ENCODE assay signal across 1 cellular context in the genomic region with DNA sequence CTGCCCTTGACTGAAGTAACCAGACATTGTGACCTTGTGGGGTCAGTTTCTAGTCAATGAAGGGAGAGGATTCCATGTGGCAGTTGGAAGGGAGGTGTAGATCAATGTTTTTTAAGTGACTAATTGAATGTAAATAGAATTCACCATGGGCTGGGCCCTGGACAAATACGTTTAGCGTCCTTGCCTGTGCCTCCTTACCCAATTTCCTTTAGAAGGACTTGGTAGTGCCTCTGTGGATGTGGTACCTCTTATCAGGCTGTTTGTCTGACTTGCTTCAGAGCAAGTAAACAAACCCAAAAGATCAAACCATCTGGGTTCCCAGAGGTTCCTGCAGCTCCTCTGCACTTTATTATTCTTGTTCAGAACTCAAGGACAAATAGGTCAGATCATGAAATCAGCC.
A peak's percentile ranks its signal among the peaks of the same experiment; 100 is the strongest.
TF ChIP-seq lines count a peak whose summit lies in the region.

No MANE protein-coding gene starts in this region.

TF ChIP-seq in HepG2, 621 proteins besides CTCF, POLR2A, EP300 and RAD21 (continued from another document and continues in another):
- TF ChIP-seq ZNF318 (CRISPR knock-in tag; IDR thresholded peaks at IDR 0.05): no peak
- TF ChIP-seq IKZF4 (CRISPR knock-in tag; IDR thresholded peaks at IDR 0.05; ENCODE audit: borderline replicate concordance, low read depth, not compliant biosample characterization): no peak
- peak; percentile 96 for TF ChIP-seq ESRRA (CRISPR knock-in tag; IDR thresholded peaks at IDR 0.05; ENCODE audit: low read depth)
- TF ChIP-seq ZNF788 (CRISPR knock-in tag; IDR thresholded peaks at IDR 0.05; ENCODE audit: borderline replicate concordance): no peak
- TF ChIP-seq, protein P1, sequence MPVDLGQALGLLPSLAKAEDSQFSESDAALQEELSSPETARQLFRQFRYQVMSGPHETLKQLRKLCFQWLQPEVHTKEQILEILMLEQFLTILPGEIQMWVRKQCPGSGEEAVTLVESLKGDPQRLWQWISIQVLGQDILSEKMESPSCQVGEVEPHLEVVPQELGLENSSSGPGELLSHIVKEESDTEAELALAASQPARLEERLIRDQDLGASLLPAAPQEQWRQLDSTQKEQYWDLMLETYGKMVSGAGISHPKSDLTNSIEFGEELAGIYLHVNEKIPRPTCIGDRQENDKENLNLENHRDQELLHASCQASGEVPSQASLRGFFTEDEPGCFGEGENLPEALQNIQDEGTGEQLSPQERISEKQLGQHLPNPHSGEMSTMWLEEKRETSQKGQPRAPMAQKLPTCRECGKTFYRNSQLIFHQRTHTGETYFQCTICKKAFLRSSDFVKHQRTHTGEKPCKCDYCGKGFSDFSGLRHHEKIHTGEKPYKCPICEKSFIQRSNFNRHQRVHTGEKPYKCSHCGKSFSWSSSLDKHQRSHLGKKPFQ (CRISPR knock-in tag; IDR thresholded peaks at IDR 0.05; ENCODE audit: insufficient replicate concordance): no peak
- TF ChIP-seq ZBED4 (CRISPR knock-in tag; IDR thresholded peaks at IDR 0.05; ENCODE audit: borderline replicate concordance): peak; percentile 55; the same call in 1 of the 2 replicates
- TF ChIP-seq KDM1A (CRISPR knock-in tag; IDR thresholded peaks at IDR 0.05): 0 out of 2 replicates have a peak, but pooled peaks have one; percentile 37
- no peak for TF ChIP-seq YEATS4 (CRISPR knock-in tag; IDR thresholded peaks at IDR 0.05; ENCODE audit: borderline replicate concordance)
- no peak for TF ChIP-seq SP140L (CRISPR knock-in tag; IDR thresholded peaks at IDR 0.05; ENCODE audit: borderline replicate concordance)
- no peak for TF ChIP-seq ZNF567 (CRISPR knock-in tag; IDR thresholded peaks at IDR 0.05; ENCODE audit: borderline replicate concordance)
- no peak for TF ChIP-seq HNF1B (CRISPR knock-in tag; IDR thresholded peaks at IDR 0.05)
- TF ChIP-seq ZEB1 (IDR thresholded peaks at IDR 0.05; ENCODE audit: insufficient replicate concordance, low read depth): no peak
- TF ChIP-seq IRF2 (CRISPR knock-in tag; IDR thresholded peaks at IDR 0.05): no peak
- TF ChIP-seq, protein P2, sequence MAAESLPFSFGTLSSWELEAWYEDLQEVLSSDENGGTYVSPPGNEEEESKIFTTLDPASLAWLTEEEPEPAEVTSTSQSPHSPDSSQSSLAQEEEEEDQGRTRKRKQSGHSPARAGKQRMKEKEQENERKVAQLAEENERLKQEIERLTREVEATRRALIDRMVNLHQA (CRISPR knock-in tag; IDR thresholded peaks at IDR 0.05): no peak
- no peak for TF ChIP-seq ZBTB33 (CRISPR knock-in tag; IDR thresholded peaks at IDR 0.05)
- TF ChIP-seq AHR (CRISPR knock-in tag; IDR thresholded peaks at IDR 0.05): no peak
- no peak for TF ChIP-seq MLLT10 (CRISPR knock-in tag; IDR thresholded peaks at IDR 0.05)
- TF ChIP-seq SMAD3 (CRISPR knock-in tag; IDR thresholded peaks at IDR 0.05): 0 out of 2 replicates have a peak, but pooled peaks have one; percentile 65
- TF ChIP-seq ZNF329 (CRISPR knock-in tag; IDR thresholded peaks at IDR 0.05; ENCODE audit: low read depth): no peak
- TF ChIP-seq PRMT3 (CRISPR knock-in tag; IDR thresholded peaks at IDR 0.05; ENCODE audit: borderline replicate concordance, low read depth): no peak
- TF ChIP-seq ZSCAN30 (CRISPR knock-in tag; IDR thresholded peaks at IDR 0.05): no peak
- TF ChIP-seq KAT8 (CRISPR knock-in tag; IDR thresholded peaks at IDR 0.05): peak; percentile 17; the same call in 1 of the 2 replicates
- TF ChIP-seq, protein P3, sequence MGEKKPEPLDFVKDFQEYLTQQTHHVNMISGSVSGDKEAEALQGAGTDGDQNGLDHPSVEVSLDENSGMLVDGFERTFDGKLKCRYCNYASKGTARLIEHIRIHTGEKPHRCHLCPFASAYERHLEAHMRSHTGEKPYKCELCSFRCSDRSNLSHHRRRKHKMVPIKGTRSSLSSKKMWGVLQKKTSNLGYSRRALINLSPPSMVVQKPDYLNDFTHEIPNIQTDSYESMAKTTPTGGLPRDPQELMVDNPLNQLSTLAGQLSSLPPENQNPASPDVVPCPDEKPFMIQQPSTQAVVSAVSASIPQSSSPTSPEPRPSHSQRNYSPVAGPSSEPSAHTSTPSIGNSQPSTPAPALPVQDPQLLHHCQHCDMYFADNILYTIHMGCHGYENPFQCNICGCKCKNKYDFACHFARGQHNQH (CRISPR knock-in tag; IDR thresholded peaks at IDR 0.05): 0 out of 2 replicates have a peak, but pooled peaks have one; percentile 32
- 0 out of 4 replicates have a peak, but pooled peaks of 1 of the 2 experiments have one; percentile 32 for TF ChIP-seq ATF4 (CRISPR knock-in tag; IDR thresholded peaks at IDR 0.05)
- TF ChIP-seq NFYB (CRISPR knock-in tag; IDR thresholded peaks at IDR 0.05): no peak
- TF ChIP-seq TRIM22 (IDR thresholded peaks at IDR 0.05): no peak
- 0 out of 2 replicates have a peak, but pooled peaks have one; percentile 44 for TF ChIP-seq ZNF558 (CRISPR knock-in tag; IDR thresholded peaks at IDR 0.05; ENCODE audit: borderline replicate concordance)
- 0 out of 2 replicates have a peak, but pooled peaks have one; percentile 15 for TF ChIP-seq CBX5 (CRISPR knock-in tag; IDR thresholded peaks at IDR 0.05; ENCODE audit: borderline replicate concordance)
